16 cellular contexts compared by ENCODE assay signal in the genomic region with DNA sequence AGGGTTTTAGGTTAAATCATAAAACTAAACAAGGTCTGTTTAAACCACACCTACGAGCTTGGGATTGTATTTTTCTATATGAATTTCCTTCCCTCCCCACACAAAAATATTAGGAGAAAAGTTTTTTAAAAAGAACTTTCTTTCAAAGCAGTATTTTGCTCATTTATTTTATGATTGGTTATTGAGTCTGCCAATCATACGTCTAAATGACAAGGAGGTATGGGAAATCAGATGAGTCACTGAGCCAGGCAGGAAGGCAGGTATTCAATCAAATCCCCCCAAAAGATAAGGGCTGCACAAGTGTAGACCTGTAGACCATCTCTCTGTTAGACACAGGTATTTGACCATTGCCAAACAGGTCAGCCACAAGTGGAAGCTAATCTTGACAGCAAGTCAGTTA.
"Had no signal": no experiment of that assay in that cellular context is flagged by ENCODE, and none has a peak within 500 bp of the region (broad histone marks: within the 10 kb centered on the region; RNA-seq: fewer than 3 reads in every experiment).

No MANE protein-coding gene starts in this region.

- H3K4me1 ChIP-seq: left lung, right lobe of liver had no signal

- H3K36me3 ChIP-seq: left lung, right lobe of liver, suprapubic skin, upper lobe of left lung had no signal

- ATAC-seq: activated CD4-positive, CD25-positive, alpha-beta regulatory T cell treated with anti-CD3 and anti-CD28 coated beads, Interleukin-2, amount 50 U/mL, for 24 hours; activated CD8-positive, alpha-beta T cell treated with anti-CD3 and anti-CD28 coated beads, Interleukin-2, amount 10 ng/mL, durations not matched to agents 7 days and 5 days; left lung; right lobe of liver had no signal

- H3K27me3 ChIP-seq: left lung, right lobe of liver, suprapubic skin, upper lobe of left lung had no signal

- H3K9me3 ChIP-seq: left lung, right lobe of liver, suprapubic skin, upper lobe of left lung had no signal

- H3K4me3 ChIP-seq: left lung, right lobe of liver, suprapubic skin, upper lobe of left lung had no signal

- DNase-seq: activated CD4-positive, alpha-beta T cell treated with anti-CD3 and anti-CD28 coated beads, Interleukin-2, amount 10 ng/mL, durations not matched to agents 7 days and 5 days; activated CD8-positive, alpha-beta T cell treated with anti-CD3 and anti-CD28 coated beads, Interleukin-2, amount 10 ng/mL, durations not matched to agents 7 days and 5 days; activated naive CD4-positive, alpha-beta T cell treated with Interleukin-2 at 50 U/mL for 16 hours; activated naive CD8-positive, alpha-beta T cell treated with anti-CD3 and anti-CD28 coated beads, Interleukin-2, amount 10 ng/mL, durations not matched to agents 7 days and 5 days; activated T-cell treated with anti-CD3 and anti-CD28 coated beads, Interleukin-2, amount 50 U/mL, for 24 hours; foreskin melanocyte; glutamatergic neuron; left lung; mammary epithelial cell; right lobe of liver; small intestine; stimulated activated CD4-positive, alpha-beta T cell treated with anti-CD3 and anti-CD28 coated beads, Interleukin-4, amount 100 ng/mL, for 1 hour; stimulated activated naive CD8-positive, alpha-beta T cell treated with anti-CD3 and anti-CD28 coated beads, Interleukin-15, amount 100 ng/mL, for 72 hours; upper lobe of left lung had no signal

- H3K27ac ChIP-seq: left lung, right lobe of liver, suprapubic skin, upper lobe of left lung had no signal

- FAIRE-seq: small intestine had no signal
